19 cellular contexts compared by ENCODE assay signal in genomic region chr2:208326016-208326415, GRCh38. TPM values are rescaled to one million over a fixed set of nuclear protein-coding genes. Genes with fewer than 3 reads are reported as not detected.
DNase-seq lines count a peak whose midpoint lies in the region; ATAC-seq and TF ChIP-seq lines count a peak whose summit lies in the region.
"Had no signal": no experiment of that assay in that cellular context is flagged by ENCODE, and none has a peak within 500 bp of the region (broad histone marks: within the 10 kb centered on the region; RNA-seq: fewer than 3 reads in every experiment).

No MANE protein-coding gene starts in this region.

- H3K27ac Mint-ChIP-seq in memory B cell = peak overlapping the region; percentile 10
- H3K27ac Mint-ChIP-seq: HFFc6 had no signal

- H3K4me3 ChIP-seq in Peyer's patch = no peak overlapping the region
- H3K4me3 ChIP-seq: PC-9, SJCRH30 had no signal

- in situ Hi-C loops in G401 (cut with HindIII; ENCODE audit: low sequenced_read_pairs) = no loop called here

- ATAC-seq in memory B cell (ENCODE audit: low read depth) = no peak

- DNase-seq in G401 (ENCODE audit: low spot score) (peak; percentile 29), cerebellar cortex (ENCODE audit: low spot score) (peak; percentile 19), memory B cell (ENCODE audit: low spot score in 2 of 2) (no peak), Peyer's patch (no peak), NCI-H2171 (lab: John Stamatoyannopoulos, UW) (no peak)
- DNase-seq in central memory CD4-positive, alpha-beta T cell = no peak
- DNase-seq: DMS79 treated with DMSO at 0.1 percent for 48 hours, H7, HFFc6, KG1, MV-4-11, NCI-H1417, NCI-H187, NCI-H2107, NCI-H226, NCI-H524, PC-9, SJCRH30 had no signal

- no peaks in the 10 kb centered on the region for H3K27me3 Mint-ChIP-seq in memory B cell

- TF ChIP-seq CTCF in Peyer's patch (IDR thresholded peaks at IDR 0.05) = no peak

- H3K27me3 ChIP-seq in Peyer's patch = no peaks in the 10 kb centered on the region
- H3K27me3 ChIP-seq: SJCRH30 had no signal

- no peak for TF ChIP-seq POLR2A in Peyer's patch (IDR thresholded peaks at IDR 0.05)

- H3K9me3 ChIP-seq in Peyer's patch = no peaks in the 10 kb centered on the region
- H3K9me3 ChIP-seq: SJCRH30 had no signal

- no peak overlapping the region for H3K4me3 Mint-ChIP-seq in memory B cell
- H3K4me3 Mint-ChIP-seq: HFFc6 had no signal

- H3K27ac ChIP-seq in temporal lobe (ENCODE audit: low read depth, low read length) (peak overlapping the region; percentile 25), Peyer's patch (no peak overlapping the region)
- H3K27ac ChIP-seq: PC-9, SJCRH30 had no signal

- H3K36me3 Mint-ChIP-seq in memory B cell = peaks cover 52% of the 10 kb centered on the region

- peaks cover 0 to under 1% (median 0%) of the 10 kb centered on the region in 4 donors for H3K4me1 ChIP-seq in Peyer's patch
- H3K4me1 ChIP-seq: SJCRH30 had no signal

- peaks cover 0 to 70% (median 4%) of the 10 kb centered on the region in 3 donors for H3K36me3 ChIP-seq in Peyer's patch

- H3K4me1 Mint-ChIP-seq in memory B cell = peaks cover 17% of the 10 kb centered on the region

- no peaks in the 10 kb centered on the region for H3K9me3 Mint-ChIP-seq in memory B cell
- H3K9me3 Mint-ChIP-seq: HFFc6 had no signal

RNA-seq across cellular contexts. Expression of gene PIKFYVE, which starts 60.0 kb away (rescaled TPM):
- total RNA-seq in G401 (2014; rRNA removed; shearing (Covaris generic)) = 21.2 and 29.2 TPM in 2 replicates
- total RNA-seq in temporal lobe (43.8 TPM), Peyer's patch (10 to 100 TPM; 24.2 to 75.1 (median 44.3) TPM)

Comparison
In these comparisons a context has a peak if more than half of its experiments do, and no peak if none do; other contexts are left out.
1. DNase-seq: peak in G401 (single experiment) and cerebellar cortex (single experiment); none in memory B cell (0 of 2), Peyer's patch (0 of 3), NCI-H2171 (single experiment) and central memory CD4-positive, alpha-beta T cell (single experiment).